In genomic region chr12:60012659-60013058, GRCh38 we compare ENCODE assay signal across 3 cellular contexts.
TF ChIP-seq lines count a peak whose summit lies in the region.

No MANE protein-coding gene starts in this region.

TF ChIP-seq in HepG2, 621 proteins besides CTCF, POLR2A, EP300 and RAD21 (continued from another document):
- TF ChIP-seq MAFF (IDR thresholded peaks at IDR 0.05; ENCODE audit: low read depth, low read length) (peak; percentile 57; the same call in 1 of the 2 replicates), ZNF570 (CRISPR knock-in tag; IDR thresholded peaks at IDR 0.05; ENCODE audit: borderline replicate concordance) (no peak), FOXM1 (CRISPR knock-in tag; IDR thresholded peaks at IDR 0.05) (no peak), MAFK (conservative IDR thresholded peaks at IDR 0.05 in 1 of 2, IDR thresholded peaks at IDR 0.05 in 1 of 2; ENCODE audit: low read length in 2 of 2) (peak; percentile 41 to 73; a peak in 3 of 4 replicates), SRF (IDR thresholded peaks at IDR 0.05; ENCODE audit: low read depth, low read length) (no peak), ZEB1 (IDR thresholded peaks at IDR 0.05; ENCODE audit: insufficient replicate concordance, low read depth) (no peak)

TF ChIP-seq in K562, 482 proteins besides CTCF, POLR2A, EP300 and RAD21:
- TF ChIP-seq MAFF (IDR thresholded peaks at IDR 0.05; ENCODE audit: low read length) (peak; percentile 64), C11orf30 (IDR thresholded peaks at IDR 0.05; ENCODE audit: low read depth) (0 out of 2 replicates have a peak, but pooled peaks have one; percentile 29), ZNF609 (CRISPR knock-in tag; IDR thresholded peaks at IDR 0.05; ENCODE audit: borderline replicate concordance) (no peak), ZNF316 (IDR thresholded peaks at IDR 0.05) (peak; percentile 62), POLR2AphosphoS2 (IDR thresholded peaks at IDR 0.05; ENCODE audit: low read length) (no peak), ATF2 (CRISPR knock-in tag; IDR thresholded peaks at IDR 0.05) (no peak), NR1H2 (CRISPR knock-in tag; IDR thresholded peaks at IDR 0.05) (no peak), NUFIP1 (IDR thresholded peaks at IDR 0.05; ENCODE audit: partially characterized antibody) (no peak), CBFA2T3 (IDR thresholded peaks at IDR 0.05) (no peak), ZNF395 (CRISPR knock-in tag; IDR thresholded peaks at IDR 0.05) (no peak), BRF1 (IDR thresholded peaks at IDR 0.05; ENCODE audit: borderline replicate concordance, extremely low read depth, insufficient read length) (no peak), SAP30 (IDR thresholded peaks at IDR 0.05; ENCODE audit: borderline replicate concordance, insufficient read depth, low read depth, low read length, poor library complexity, severe bottlenecking) (no peak), MAFK (IDR thresholded peaks at IDR 0.05; ENCODE audit: low read length) (peak; percentile 69), SIRT6 (IDR thresholded peaks at IDR 0.05; ENCODE audit: low read depth, low read length) (no peak), MEIS2 (IDR thresholded peaks at IDR 0.05; ENCODE audit: partially characterized antibody) (no peak)

TF ChIP-seq in GM12891, 5 proteins besides CTCF, POLR2A, EP300 and RAD21 (continued from another document):
- no peak for TF ChIP-seq POLR2AphosphoS5 (IDR thresholded peaks at IDR 0.05; ENCODE audit: low read depth, low read length)
- TF ChIP-seq POU2F2 (IDR thresholded peaks at IDR 0.05; ENCODE audit: low read depth, low read length), result no peak
- TF ChIP-seq TAF1 (IDR thresholded peaks at IDR 0.05; ENCODE audit: low read depth, low read length), result no peak
- TF ChIP-seq PAX5 (IDR thresholded peaks at IDR 0.05; ENCODE audit: insufficient read depth, low read length, severe bottlenecking), result no peak
